In the genomic region with DNA sequence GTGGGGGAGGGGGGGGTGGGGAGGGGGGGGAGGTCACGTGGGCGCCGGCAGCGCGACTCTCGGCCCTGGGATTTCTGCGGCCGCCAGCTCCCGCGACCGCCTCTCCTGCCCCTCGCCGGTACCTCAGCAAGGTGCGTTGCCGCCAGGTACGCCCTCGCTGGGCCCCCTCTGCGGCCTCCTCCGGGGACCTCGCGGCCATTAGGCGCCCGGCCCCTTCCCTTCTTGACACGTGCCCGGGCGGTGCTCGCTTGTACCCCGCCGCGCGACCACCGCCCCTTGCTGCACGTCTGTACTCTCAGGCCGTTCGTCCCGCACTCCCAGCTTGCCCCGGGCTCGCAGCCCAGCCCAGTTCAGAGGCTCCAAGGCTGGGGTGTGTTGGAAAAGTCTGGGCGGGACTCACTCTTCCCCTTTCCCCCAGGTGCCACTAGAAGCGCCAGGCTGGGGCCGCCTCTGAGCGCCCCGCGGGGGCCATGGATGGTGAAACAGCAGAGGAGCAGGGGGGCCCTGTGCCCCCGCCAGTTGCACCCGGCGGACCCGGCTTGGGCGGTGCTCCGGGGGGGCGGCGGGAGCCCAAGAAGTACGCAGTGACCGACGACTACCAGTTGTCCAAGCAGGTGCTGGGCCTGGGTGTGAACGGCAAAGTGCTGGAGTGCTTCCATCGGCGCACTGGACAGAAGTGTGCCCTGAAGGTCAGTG, we compare ENCODE assay signal across 8 cellular contexts. TPM values are rescaled to one million over a fixed set of nuclear protein-coding genes. Genes with fewer than 3 reads are reported as not detected.
DNase-seq lines count a peak whose midpoint lies in the region; ATAC-seq and TF ChIP-seq lines count a peak whose summit lies in the region.

A gene (plus strand): TSS at position 56 of the 696 bp plus-strand sequence. CDS start 415 bp downstream, at position 471.

- ATAC-seq in GM19395 (IDR thresholded peaks at IDR 0.05; ENCODE audit: unreplicated experiment): peak; percentile 23
- no peak for ATAC-seq in HG03135 (IDR thresholded peaks at IDR 0.05; ENCODE audit: unreplicated experiment)

- H3K36me3 ChIP-seq in Caco-2 (ENCODE audit: control insufficient read depth, insufficient read depth, low read length): no peaks in the 10 kb centered on the region

- intact Hi-C loops in Caco-2 (cut with micrococcal nuclease; ENCODE audit: unreplicated experiment): loop anchor here (2.0 kb wide), 1 partner anchor 354 kb away; no protein-coding TSS in a partner anchor

- H3K4me3 Mint-ChIP-seq in Caco-2 (ENCODE audit: unreplicated experiment): peak within 1 kb of the TSS; percentile 79
- H3K4me3 Mint-ChIP-seq in nephron: peak within 1 kb of the TSS; percentile 78 to 85 (median 83)

- BruUV-seq in Caco-2 (replicated peaks; lab: Mats Ljungman, UMichigan): no TSS peak

- peaks cover 12% of the 10 kb centered on the region for H3K4me1 Mint-ChIP-seq in Caco-2 (ENCODE audit: low read depth, unreplicated experiment)
- H3K4me1 Mint-ChIP-seq in nephron: peaks cover 32% of the 10 kb centered on the region

- H3K27me3 Mint-ChIP-seq in Caco-2 (ENCODE audit: insufficient read depth, unreplicated experiment) (peaks cover 4% of the 10 kb centered on the region), nephron (ENCODE audit: low read depth) (peaks cover 3% of the 10 kb centered on the region)

- no peaks in the 10 kb centered on the region for H3K27me3 ChIP-seq in Caco-2 (replicated peaks; ENCODE audit: control insufficient read depth, insufficient read depth, low read length)

- no peaks in the 10 kb centered on the region for H3K9me3 ChIP-seq in Caco-2

- peaks cover 4% of the 10 kb centered on the region for H3K4me1 ChIP-seq in Caco-2

- TF ChIP-seq CTCF in Caco-2 (IDR thresholded peaks at IDR 0.05; ENCODE audit: insufficient read depth in 1 of 2, low read depth in 1 of 2, low read length in 1 of 2, severe bottlenecking in 1 of 2, unreplicated experiment in 1 of 2) (no peak), epithelial cell of proximal tubule (conservative IDR thresholded peaks at IDR 0.05; ENCODE audit: low read depth, low read length) (no peak), nephron (IDR thresholded peaks at IDR 0.05; ENCODE audit: unreplicated experiment in 3 of 3) (no peak)

- H3K36me3 Mint-ChIP-seq in Caco-2 (ENCODE audit: insufficient read depth, unreplicated experiment) (peaks cover 16% of the 10 kb centered on the region), nephron (ENCODE audit: low read depth) (peaks cover 7% of the 10 kb centered on the region)

- CTCF ChIA-PET in Caco-2 (lab: Charles Lee): interaction anchor here (0.6 to 2.2 kb wide), 11 partner anchors 7 to 1357 kb away, joined by 3 to 91 read pairs (median 8); a partner anchor contains a TSS

- H3K4me3 ChIP-seq in Caco-2 (ENCODE audit: low read depth, low read length) (peak within 1 kb of the TSS; percentile 66), epithelial cell of proximal tubule (ENCODE audit: low read depth, low read length) (peak within 1 kb of the TSS; percentile 77)

- peak in 1 of 2 experiments; percentile 57 for DNase-seq in Caco-2
- peak; percentile 59 for DNase-seq in HT-29 (ENCODE audit: low spot score)
- DNase-seq in UCSD-AML1 (lab: John Stamatoyannopoulos, UW; ENCODE audit: unreplicated experiment): peak; percentile 60
- no peak for DNase-seq in epithelial cell of proximal tubule (ENCODE audit: low read depth)
- DNase-seq in NCI-H510A treated with DMSO at 0.1 percent for 48 hours (lab: John Stamatoyannopoulos, UW): no peak

- H3K9me3 Mint-ChIP-seq in Caco-2 (ENCODE audit: unreplicated experiment) (no peaks in the 10 kb centered on the region), nephron (no peaks in the 10 kb centered on the region)

- H3K27ac Mint-ChIP-seq in Caco-2 (ENCODE audit: unreplicated experiment) (peak within 1 kb of the TSS; percentile 85), nephron (peak within 1 kb of the TSS; percentile 9 to 77 (median 76))

- POLR2A ChIA-PET in Caco-2 (lab: Charles Lee): interaction anchor here (0.6 to 1.6 kb wide), 5 partner anchors 36 to 779 kb away, joined by 3 to 5 read pairs (median 5); a partner anchor contains a TSS

RNA-seq across cellular contexts. Expression of the gene that starts here (rescaled TPM):
- total RNA-seq in Caco-2 (2022): 40.1 and 43.5 TPM in 2 replicates
- 29.7 and 35.7 TPM in 2 replicates for total RNA-seq in HT-29 (2014; rRNA removed; shearing (Covaris generic))
- 117 and 131 TPM in 2 replicates for total RNA-seq in epithelial cell of proximal tubule

Comparison
In these comparisons a context has a peak if more than half of its experiments do, and no peak if none do; other contexts are left out.
1. DNase-seq: peak in HT-29 (single experiment) and UCSD-AML1 (single experiment); none in epithelial cell of proximal tubule (single experiment) and NCI-H510A treated with DMSO at 0.1 percent for 48 hours (single experiment).